ENCODE assay signal across 21 cellular contexts in the genomic region with DNA sequence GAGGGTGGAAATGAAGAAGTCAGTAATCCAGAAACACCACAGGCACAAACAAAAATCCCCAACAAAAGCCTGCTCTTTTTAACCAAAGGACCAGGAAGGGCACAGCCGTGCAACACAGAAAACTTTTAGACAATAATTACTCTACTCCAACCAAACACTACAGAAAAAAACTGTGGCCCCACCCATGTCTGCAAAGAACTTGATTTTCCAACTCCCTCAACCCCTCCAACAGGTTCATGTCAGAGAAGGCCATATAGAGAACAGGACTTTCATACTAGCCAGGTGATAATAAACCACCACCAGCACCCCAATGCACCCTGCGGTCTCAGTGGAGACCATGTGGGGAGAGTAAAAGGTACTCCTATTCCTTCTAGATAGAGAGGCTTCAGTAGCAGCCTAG. TPM values are rescaled to one million over a fixed set of nuclear protein-coding genes. Genes with fewer than 3 reads are reported as not detected.
DNase-seq lines count a peak whose midpoint lies in the region; ATAC-seq, FAIRE-seq and TF ChIP-seq lines count a peak whose summit lies in the region.
"Had no signal": no experiment of that assay in that cellular context is flagged by ENCODE, and none has a peak within 500 bp of the region (broad histone marks: within the 10 kb centered on the region; RNA-seq: fewer than 3 reads in every experiment).

No MANE protein-coding gene starts in this region.

- H3K9me3 Mint-ChIP-seq in CD4-positive, alpha-beta memory T cell, result peaks cover 0 to 2% (median 0%) of the 10 kb centered on the region in 8 donors
- peaks cover 0 to 7% (median 0%) of the 10 kb centered on the region in 7 donors for H3K9me3 Mint-ChIP-seq in naive B cell

- FAIRE-seq in GM12878 (lab: Jason Lieb, UNC), result no peak
- FAIRE-seq: HTR-8/SVneo had no signal

- TF ChIP-seq CTCF in 22Rv1 (IDR thresholded peaks at IDR 0.05) (no peak), GM12878 (IDR thresholded peaks at IDR 0.05 in 2 of 3, conservative IDR thresholded peaks at IDR 0.05 in 1 of 3; ENCODE audit: control insufficient read depth in 2 of 3, extremely low read depth in 1 of 3, insufficient read depth in 1 of 3, low read depth in 3 of 3, low read length in 3 of 3) (no peak)

- SMC1A ChIA-PET in GM12878 (lab: Charles Lee; ENCODE audit: uncharacterized antibody, unreplicated experiment), result interaction anchor here (1.0 to 1.3 kb wide), 3 partner anchors 7 to 19 kb away, joined by 3 to 5 read pairs (median 4); no protein-coding TSS in a partner anchor

- peak overlapping the region; percentile 54 to 92 (median 74) for H3K27ac Mint-ChIP-seq in CD4-positive, alpha-beta memory T cell
- H3K27ac Mint-ChIP-seq in naive B cell, result peak overlapping the region; percentile 70 to 96 (median 76)

- peaks cover 46 to 76% (median 60%) of the 10 kb centered on the region in 4 donors for H3K4me1 Mint-ChIP-seq in CD4-positive, alpha-beta memory T cell
- H3K4me1 Mint-ChIP-seq in naive B cell, result peaks cover 43 to 65% (median 55%) of the 10 kb centered on the region in 3 donors
- H3K4me1 Mint-ChIP-seq: brain had no signal

- 0 out of 2 replicates have a peak, but pooled peaks have one; percentile 20 for TF ChIP-seq POLR2A in GM12878 (IDR thresholded peaks at IDR 0.05; ENCODE audit: low read depth, low read length)

- peaks cover 60% of the 10 kb centered on the region for H3K4me1 ChIP-seq in CD4-positive, alpha-beta memory T cell (ENCODE audit: insufficient read depth, low read length)
- no peaks in the 10 kb centered on the region; the same call in 1 of the 2 replicates for H3K4me1 ChIP-seq in GM12878 (ENCODE audit: control insufficient read depth, insufficient read depth, low read length)

- H3K9me3 ChIP-seq in CD4-positive, alpha-beta memory T cell (ENCODE audit: control insufficient read depth in 1 of 2, low read length in 2 of 2), result no peaks in the 10 kb centered on the region
- peaks cover 7% of the 10 kb centered on the region; the same call in 2 of the 3 replicates for H3K9me3 ChIP-seq in GM12878 (replicated peaks; ENCODE audit: control insufficient read depth, insufficient read depth, low read length)
- H3K9me3 ChIP-seq: heart left ventricle, right lobe of liver had no signal

- peaks cover 59 to 80% of the 10 kb centered on the region in 2 donors for H3K36me3 Mint-ChIP-seq in CD4-positive, alpha-beta memory T cell
- H3K36me3 Mint-ChIP-seq in naive B cell, result peaks cover 43% of the 10 kb centered on the region in 2 donors

- no peak overlapping the region for H3K4me3 ChIP-seq in CD4-positive, alpha-beta memory T cell (ENCODE audit: low read length in 2 of 2)
- H3K4me3 ChIP-seq in GM12878, result no peak overlapping the region
- H3K4me3 ChIP-seq: heart left ventricle, right lobe of liver had no signal

- intact Hi-C loops in CD4-positive, alpha-beta memory T cell (cut with micrococcal nuclease), result no loop called here
- intact Hi-C loops in GM12878 (cut with micrococcal nuclease; ENCODE audit: unreplicated experiment), result no loop called here

- peak overlapping the region in 5 of 8 donors; percentile 23 to 58 (median 40) for H3K4me3 Mint-ChIP-seq in CD4-positive, alpha-beta memory T cell
- peak overlapping the region in 3 of 8 donors; percentile 10 to 75 (median 15) for H3K4me3 Mint-ChIP-seq in naive B cell
- H3K4me3 Mint-ChIP-seq: brain had no signal

- peaks cover 78% of the 10 kb centered on the region for H3K79me2 ChIP-seq in GM12878 (ENCODE audit: control insufficient read depth, insufficient read depth, low read length)

- no peak overlapping the region for H2AFZ ChIP-seq in GM12878 (ENCODE audit: control insufficient read depth, low read depth, low read length)

- no peak for DNase-seq in CD4-positive, alpha-beta memory T cell
- no peak for DNase-seq in GM12878 (ENCODE audit: low read depth, low spot score)
- no peak for DNase-seq in naive B cell
- DNase-seq in stimulated activated CD4-positive, alpha-beta T cell treated with anti-CD3 and anti-CD28 coated beads, Interleukin-12 subunit alpha, Interleukin-12 subunit beta, amount 100 ng/mL, for 4 hours, result no peak
- no peak for DNase-seq in DMS79 (lab: John Stamatoyannopoulos, UW)
- DNase-seq: activated CD4-positive, alpha-beta T cell treated with anti-CD3 and anti-CD28 coated beads for 4 hours; cortex of kidney; DND-41; H7; heart left ventricle; left ventricle myocardium superior; NCI-H187 treated with DMSO at 0.1 percent for 48 hours; OCI-M1; right lobe of liver; Right ventricle myocardium superior; stimulated activated CD4-positive, alpha-beta T cell treated with anti-CD3 and anti-CD28 coated beads, Interleukin-15, amount 100 ng/mL, for 24 hours; SW 1271 had no signal

- H3K4me2 ChIP-seq in GM12878 (ENCODE audit: control insufficient read depth, insufficient read depth), result no peak overlapping the region

- no peak overlapping the region for H3K9ac ChIP-seq in GM12878 (ENCODE audit: control insufficient read depth, insufficient read depth, low read length)

- POLR2A ChIA-PET in CD4-positive, alpha-beta memory T cell (lab: Charles Lee; ENCODE audit: partially characterized antibody), result interaction anchor here (1.1 kb wide), 1 partner anchor 14 kb away, joined by 3 read pairs; no protein-coding TSS in a partner anchor
- POLR2A ChIA-PET in GM12878 (lab: Charles Lee), result no interaction called here

- H3K27me3 ChIP-seq in CD4-positive, alpha-beta memory T cell (ENCODE audit: insufficient read depth, low read length), result no peaks in the 10 kb centered on the region
- no peaks in the 10 kb centered on the region for H3K27me3 ChIP-seq in GM12878 (replicated peaks in 1 of 2; ENCODE audit: control insufficient read depth in 2 of 2, insufficient read depth in 2 of 2, low read length in 1 of 2)
- H3K27me3 ChIP-seq: heart left ventricle, right lobe of liver had no signal

- BruUV-seq in GM12878 (replicated peaks; lab: Mats Ljungman, UMichigan), result no TSS peak

- WGBS in GM12878 (ENCODE audit: insufficient coverage, insufficient replicate concordance, low lambda C conversion rate, missing lambda C conversion rate), result 75% methylated on average over 2 of the region's 2 CpGs

- in situ Hi-C loops in GM12878 (cut with MboI), result no loop called here

- TF ChIP-seq RAD21 in GM12878 (IDR thresholded peaks at IDR 0.05; ENCODE audit: insufficient read depth, low read depth, low read length), result no peak

- ATAC-seq in GM12878, result peak; percentile 22; the same call in 2 of the 3 replicates
- no peak for ATAC-seq in naive B cell (ENCODE audit: low read depth in 2 of 2)
- ATAC-seq in HG03520 (IDR thresholded peaks at IDR 0.05; ENCODE audit: unreplicated experiment), result no peak
- ATAC-seq: heart left ventricle, left ventricle myocardium superior, right lobe of liver had no signal

- peak overlapping the region; percentile 3; the same call in 1 of the 2 replicates for H3K27ac ChIP-seq in 22Rv1
- no peak overlapping the region for H3K27ac ChIP-seq in CD4-positive, alpha-beta memory T cell (ENCODE audit: low read depth, low read length)
- H3K27ac ChIP-seq in GM12878 (ENCODE audit: control insufficient read depth, insufficient read depth), result no peak overlapping the region
- H3K27ac ChIP-seq: heart left ventricle, right lobe of liver had no signal

- H3K36me3 ChIP-seq in CD4-positive, alpha-beta memory T cell (ENCODE audit: insufficient read depth, low read length), result peaks cover 40% of the 10 kb centered on the region
- H3K36me3 ChIP-seq in GM12878 (ENCODE audit: control insufficient read depth in 2 of 2, insufficient read depth in 2 of 2, low read length in 1 of 2), result peaks cover 6 to 43% of the 10 kb centered on the region in 2 experiments

- no peak for TF ChIP-seq EP300 in GM12878 (IDR thresholded peaks at IDR 0.05; ENCODE audit: borderline replicate concordance in 1 of 2, control insufficient read depth in 1 of 2, low read depth in 2 of 2, low read length in 2 of 2)

- RAD21 ChIA-PET in GM12878 (lab: Charles Lee; ENCODE audit: unreplicated experiment), result no interaction called here

- no peaks in the 10 kb centered on the region for H3K27me3 Mint-ChIP-seq in CD4-positive, alpha-beta memory T cell
- no peaks in the 10 kb centered on the region for H3K27me3 Mint-ChIP-seq in naive B cell
- H3K27me3 Mint-ChIP-seq: brain had no signal

- H4K20me1 ChIP-seq in GM12878 (ENCODE audit: control insufficient read depth, insufficient read depth), result no peaks in the 10 kb centered on the region

- CTCF ChIA-PET in CD4-positive, alpha-beta memory T cell (lab: Charles Lee; ENCODE audit: partially characterized antibody), result no interaction called here
- CTCF ChIA-PET in GM12878 (lab: Yijun Ruan, JAX), result interaction anchor here (1.2 to 2.2 kb wide), 2 partner anchors 10 to 15 kb away, joined by 4 to 7 read pairs; no protein-coding TSS in a partner anchor

RNA-seq across cellular contexts. Expression of gene PHC3, which starts 16.8 kb away (rescaled TPM):
- 100 to 1,000 TPM; 168 to 173 TPM for total RNA-seq in CD4-positive, alpha-beta memory T cell
- 10 to 100 TPM; 29.2 to 64.6 TPM for polyA plus RNA-seq in CD4-positive, alpha-beta memory T cell
- total RNA-seq in GM12878 (2013; cell fraction: nucleolus; rRNA removed), result 197 and 221 TPM in 2 replicates
- total RNA-seq in GM12878 (2014; rRNA removed) (14.2 and 15.2 TPM in 2 replicates), GM12878 (2014; rRNA removed; fragmentation: Illumina TruSeq; extraction: Trizol) (20.5 and 25.2 TPM in 2 replicates), GM12878 (2021) (25.4 and 31.0 TPM in 2 replicates)
- 37.7 TPM for polyA plus RNA-seq in GM12878 (2011; ENCODE audit: low read depth)
- polyA plus RNA-seq in GM12878 (2011; rRNA removed) (36.4 and 58.0 TPM in 2 replicates), GM12878 (2014; fragmentation: Illumina TruSeq; extraction: Trizol) (18.9 and 21.4 TPM in 2 replicates), GM12878 (2014; fragmentation: Nextera tagmentation; extraction: Ambion mirVana) (1 to 10 TPM; 3.3 to 5.8 TPM), GM12878 (2014; rRNA removed) (12.1 and 15.0 TPM in 2 replicates), GM12878 (2016; fragmentation: Nextera tagmentation; extraction: Ambion mirVana) (10 to 100 TPM; 57.7 to 62.3 TPM), naive B cell (ENCODE audit: low read depth in 6 of 6) (100 to 1,000 TPM in 1 of 6 donors, 10 to 100 TPM in 5; 17.8 to 113 (median 60.1) TPM)
- 49.1 and 49.2 TPM in 2 replicates for polyA plus RNA-seq in GM12878 (2011; cell fraction: cytosol; rRNA removed)
- 60.0 and 88.0 TPM in 2 replicates for polyA plus RNA-seq in GM12878 (2011; cell fraction: nucleus; rRNA removed)
- 22.3 and 53.4 TPM in 2 replicates for polyA plus RNA-seq in GM12878 (2012)
- 172 and 238 TPM in 2 replicates for polyA minus RNA-seq in GM12878 (2011; rRNA and poly(A)+ RNA removed)
- polyA minus RNA-seq in GM12878 (2011; cell fraction: cytosol; rRNA and poly(A)+ RNA removed), result 15.1 and 18.0 TPM in 2 replicates
- 87.3 and 97.9 TPM in 2 replicates for polyA minus RNA-seq in GM12878 (2011; cell fraction: nucleus; rRNA and poly(A)+ RNA removed)

RNA-seq across cellular contexts. Expression of gene PRKCI, which starts 57.5 kb away (rescaled TPM):
- total RNA-seq in CD4-positive, alpha-beta memory T cell, result 10 to 100 TPM; 18.0 to 27.7 TPM
- 10 to 100 TPM; 16.4 to 18.5 TPM for polyA plus RNA-seq in CD4-positive, alpha-beta memory T cell
- total RNA-seq in GM12878 (2013; cell fraction: nucleolus; rRNA removed), result 16.3 and 22.2 TPM in 2 replicates
- total RNA-seq in GM12878 (2014; rRNA removed) (12.0 and 14.4 TPM in 2 replicates), GM12878 (2014; rRNA removed; fragmentation: Illumina TruSeq; extraction: Trizol) (14.1 and 14.6 TPM in 2 replicates), GM12878 (2021) (9.5 and 10.8 TPM in 2 replicates)
- 2.3 TPM for polyA plus RNA-seq in GM12878 (2011; ENCODE audit: low read depth)
- polyA plus RNA-seq in GM12878 (2011; rRNA removed) (11.7 and 19.0 TPM in 2 replicates), GM12878 (2014; fragmentation: Illumina TruSeq; extraction: Trizol) (12.4 and 15.8 TPM in 2 replicates), GM12878 (2014; fragmentation: Nextera tagmentation; extraction: Ambion mirVana) (1 to 10 TPM; 3.5 to 4.9 TPM), GM12878 (2014; rRNA removed) (8.0 and 8.6 TPM in 2 replicates), GM12878 (2016; fragmentation: Nextera tagmentation; extraction: Ambion mirVana) (10 to 100 TPM; 13.8 to 15.4 TPM), naive B cell (ENCODE audit: low read depth in 6 of 6) (1 to 10 TPM; 2.0 to 6.4 (median 3.2) TPM)
- polyA plus RNA-seq in GM12878 (2011; cell fraction: cytosol; rRNA removed), result 4.1 and 5.7 TPM in 2 replicates
- polyA plus RNA-seq in GM12878 (2011; cell fraction: nucleus; rRNA removed), result 4.6 and 5.1 TPM in 2 replicates
- 5.3 and 5.6 TPM in 2 replicates for polyA plus RNA-seq in GM12878 (2012)
- polyA minus RNA-seq in GM12878 (2011; rRNA and poly(A)+ RNA removed), result 10.1 and 14.4 TPM in 2 replicates
- 6.3 and 7.8 TPM in 2 replicates for polyA minus RNA-seq in GM12878 (2011; cell fraction: cytosol; rRNA and poly(A)+ RNA removed)
- polyA minus RNA-seq in GM12878 (2011; cell fraction: nucleus; rRNA and poly(A)+ RNA removed), result 5.2 and 11.9 TPM in 2 replicates
